Comparison of ENCODE assay signal across 1 cellular context in genomic region chr3:33057320-33058298, GRCh38.
TF ChIP-seq lines count a peak whose summit lies in the region.

No MANE protein-coding gene starts in this region.

TF ChIP-seq in HepG2, 621 proteins besides CTCF, POLR2A, EP300 and RAD21 (continued from another document and continues in another):
- TF ChIP-seq SNAI1 (CRISPR knock-in tag; IDR thresholded peaks at IDR 0.05; ENCODE audit: borderline replicate concordance) (no peak), SP5 (CRISPR knock-in tag; IDR thresholded peaks at IDR 0.05; ENCODE audit: borderline replicate concordance, low read depth) (peak; percentile 16; the same call in 1 of the 2 replicates), KDM2A (CRISPR knock-in tag; IDR thresholded peaks at IDR 0.05; ENCODE audit: borderline replicate concordance, low read depth) (no peak), ZNF569 (CRISPR knock-in tag; IDR thresholded peaks at IDR 0.05; ENCODE audit: borderline replicate concordance) (no peak), ZNF550 (CRISPR knock-in tag; IDR thresholded peaks at IDR 0.05; ENCODE audit: borderline replicate concordance) (no peak), ZNF335 (CRISPR knock-in tag; IDR thresholded peaks at IDR 0.05) (no peak), TBX2 (CRISPR knock-in tag; IDR thresholded peaks at IDR 0.05; ENCODE audit: borderline replicate concordance) (peak; percentile 58; the same call in 1 of the 2 replicates), REXO4 (CRISPR knock-in tag; IDR thresholded peaks at IDR 0.05; ENCODE audit: borderline replicate concordance) (no peak), KLF15 (CRISPR knock-in tag; IDR thresholded peaks at IDR 0.05; ENCODE audit: borderline replicate concordance) (no peak), ZNF740 (CRISPR knock-in tag; IDR thresholded peaks at IDR 0.05) (no peak), ZNF577 (CRISPR knock-in tag; IDR thresholded peaks at IDR 0.05; ENCODE audit: borderline replicate concordance, low read depth) (no peak), MED1 (CRISPR knock-in tag; IDR thresholded peaks at IDR 0.05) (peak; percentile 73), NFIC (IDR thresholded peaks at IDR 0.05; ENCODE audit: low read length) (peak; percentile 44; the same call in 1 of the 2 replicates), BCL6 (CRISPR knock-in tag; IDR thresholded peaks at IDR 0.05) (peak; percentile 78), ZNF160 (CRISPR knock-in tag; IDR thresholded peaks at IDR 0.05) (no peak), ZNF678 (CRISPR knock-in tag; IDR thresholded peaks at IDR 0.05) (no peak), ZMAT5 (CRISPR knock-in tag; IDR thresholded peaks at IDR 0.05; ENCODE audit: borderline replicate concordance, low read depth) (no peak), KDM3A (CRISPR knock-in tag; IDR thresholded peaks at IDR 0.05; ENCODE audit: low read depth) (0 out of 2 replicates have a peak, but pooled peaks have one; percentile 55), ZNF552 (CRISPR knock-in tag; IDR thresholded peaks at IDR 0.05; ENCODE audit: borderline replicate concordance) (no peak), ZNF510 (CRISPR knock-in tag; IDR thresholded peaks at IDR 0.05; ENCODE audit: low read depth) (no peak), KLF6 (CRISPR knock-in tag; IDR thresholded peaks at IDR 0.05) (no peak), FOXK2 (IDR thresholded peaks at IDR 0.05) (peak; percentile 20; the same call in 1 of the 2 replicates), ZNF747 (CRISPR knock-in tag; IDR thresholded peaks at IDR 0.05; ENCODE audit: borderline replicate concordance) (no peak), RBM39 (IDR thresholded peaks at IDR 0.05; ENCODE audit: low read depth, low read length, poor library complexity, severe bottlenecking) (no peak), USF2 (IDR thresholded peaks at IDR 0.05; ENCODE audit: low read depth, low read length) (no peak), USF2 (CRISPR knock-in tag; IDR thresholded peaks at IDR 0.05; ENCODE audit: borderline replicate concordance) (no peak), SMC3 (IDR thresholded peaks at IDR 0.05; ENCODE audit: low read length) (peak; percentile 56; the same call in 1 of the 2 replicates), SP2 (CRISPR knock-in tag; IDR thresholded peaks at IDR 0.05) (no peak), NBN (conservative IDR thresholded peaks at IDR 0.05) (no peak), RFXANK (CRISPR knock-in tag; IDR thresholded peaks at IDR 0.05) (no peak), AGO1 (IDR thresholded peaks at IDR 0.05; ENCODE audit: low read depth, low read length, poor library complexity, severe bottlenecking) (no peak), FOSL1 (CRISPR knock-in tag; IDR thresholded peaks at IDR 0.05; ENCODE audit: borderline replicate concordance) (no peak), SOX13 (IDR thresholded peaks at IDR 0.05) (no peak), SOX13 (CRISPR knock-in tag; conservative IDR thresholded peaks at IDR 0.05 in 1 of 2, IDR thresholded peaks at IDR 0.05 in 1 of 2) (peak in 1 of 2 experiments; percentile 82; a peak in 2 of 4 replicates), TCF12 (IDR thresholded peaks at IDR 0.05) (no peak), TCF12 (CRISPR knock-in tag; IDR thresholded peaks at IDR 0.05) (no peak), SIX4 (CRISPR knock-in tag; IDR thresholded peaks at IDR 0.05) (no peak), ZNF3 (CRISPR knock-in tag; IDR thresholded peaks at IDR 0.05) (no peak), KDM4B (CRISPR knock-in tag; IDR thresholded peaks at IDR 0.05) (no peak), RBFOX2 (IDR thresholded peaks at IDR 0.05; ENCODE audit: low read depth, low read length) (no peak), FOXK1 (CRISPR knock-in tag; IDR thresholded peaks at IDR 0.05; ENCODE audit: borderline replicate concordance, low read depth) (peak; percentile 68), GMEB2 (CRISPR knock-in tag; IDR thresholded peaks at IDR 0.05; ENCODE audit: low read depth) (no peak), PAWR (CRISPR knock-in tag; IDR thresholded peaks at IDR 0.05; ENCODE audit: borderline replicate concordance) (no peak), ZNF570 (CRISPR knock-in tag; IDR thresholded peaks at IDR 0.05; ENCODE audit: borderline replicate concordance) (no peak), TOPORS (CRISPR knock-in tag; IDR thresholded peaks at IDR 0.05) (no peak), MBNL3 (CRISPR knock-in tag; conservative IDR thresholded peaks at IDR 0.05) (no peak), STAT5B (CRISPR knock-in tag; IDR thresholded peaks at IDR 0.05) (no peak), CC2D1A (CRISPR knock-in tag; IDR thresholded peaks at IDR 0.05) (no peak), SMAD9 (CRISPR knock-in tag; IDR thresholded peaks at IDR 0.05) (no peak), THAP8 (CRISPR knock-in tag; IDR thresholded peaks at IDR 0.05; ENCODE audit: borderline replicate concordance) (no peak), EED (CRISPR knock-in tag; IDR thresholded peaks at IDR 0.05) (no peak), SIX1 (CRISPR knock-in tag; IDR thresholded peaks at IDR 0.05; ENCODE audit: borderline replicate concordance) (no peak; the same call in 1 of the 2 replicates), ZNF235 (CRISPR knock-in tag; IDR thresholded peaks at IDR 0.05; ENCODE audit: borderline replicate concordance) (no peak), ZNF33B (CRISPR knock-in tag; IDR thresholded peaks at IDR 0.05) (no peak)
- TF ChIP-seq, protein P1, sequence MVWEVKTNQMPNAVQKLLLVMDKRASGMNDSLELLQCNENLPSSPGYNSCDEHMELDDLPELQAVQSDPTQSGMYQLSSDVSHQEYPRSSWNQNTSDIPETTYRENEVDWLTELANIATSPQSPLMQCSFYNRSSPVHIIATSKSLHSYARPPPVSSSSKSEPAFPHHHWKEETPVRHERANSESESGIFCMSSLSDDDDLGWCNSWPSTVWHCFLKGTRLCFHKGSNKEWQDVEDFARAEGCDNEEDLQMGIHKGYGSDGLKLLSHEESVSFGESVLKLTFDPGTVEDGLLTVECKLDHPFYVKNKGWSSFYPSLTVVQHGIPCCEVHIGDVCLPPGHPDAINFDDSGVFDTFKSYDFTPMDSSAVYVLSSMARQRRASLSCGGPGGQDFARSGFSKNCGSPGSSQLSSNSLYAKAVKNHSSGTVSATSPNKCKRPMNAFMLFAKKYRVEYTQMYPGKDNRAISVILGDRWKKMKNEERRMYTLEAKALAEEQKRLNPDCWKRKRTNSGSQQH (CRISPR knock-in tag; IDR thresholded peaks at IDR 0.05; ENCODE audit: low read depth), result no peak
- TF ChIP-seq, protein P2, sequence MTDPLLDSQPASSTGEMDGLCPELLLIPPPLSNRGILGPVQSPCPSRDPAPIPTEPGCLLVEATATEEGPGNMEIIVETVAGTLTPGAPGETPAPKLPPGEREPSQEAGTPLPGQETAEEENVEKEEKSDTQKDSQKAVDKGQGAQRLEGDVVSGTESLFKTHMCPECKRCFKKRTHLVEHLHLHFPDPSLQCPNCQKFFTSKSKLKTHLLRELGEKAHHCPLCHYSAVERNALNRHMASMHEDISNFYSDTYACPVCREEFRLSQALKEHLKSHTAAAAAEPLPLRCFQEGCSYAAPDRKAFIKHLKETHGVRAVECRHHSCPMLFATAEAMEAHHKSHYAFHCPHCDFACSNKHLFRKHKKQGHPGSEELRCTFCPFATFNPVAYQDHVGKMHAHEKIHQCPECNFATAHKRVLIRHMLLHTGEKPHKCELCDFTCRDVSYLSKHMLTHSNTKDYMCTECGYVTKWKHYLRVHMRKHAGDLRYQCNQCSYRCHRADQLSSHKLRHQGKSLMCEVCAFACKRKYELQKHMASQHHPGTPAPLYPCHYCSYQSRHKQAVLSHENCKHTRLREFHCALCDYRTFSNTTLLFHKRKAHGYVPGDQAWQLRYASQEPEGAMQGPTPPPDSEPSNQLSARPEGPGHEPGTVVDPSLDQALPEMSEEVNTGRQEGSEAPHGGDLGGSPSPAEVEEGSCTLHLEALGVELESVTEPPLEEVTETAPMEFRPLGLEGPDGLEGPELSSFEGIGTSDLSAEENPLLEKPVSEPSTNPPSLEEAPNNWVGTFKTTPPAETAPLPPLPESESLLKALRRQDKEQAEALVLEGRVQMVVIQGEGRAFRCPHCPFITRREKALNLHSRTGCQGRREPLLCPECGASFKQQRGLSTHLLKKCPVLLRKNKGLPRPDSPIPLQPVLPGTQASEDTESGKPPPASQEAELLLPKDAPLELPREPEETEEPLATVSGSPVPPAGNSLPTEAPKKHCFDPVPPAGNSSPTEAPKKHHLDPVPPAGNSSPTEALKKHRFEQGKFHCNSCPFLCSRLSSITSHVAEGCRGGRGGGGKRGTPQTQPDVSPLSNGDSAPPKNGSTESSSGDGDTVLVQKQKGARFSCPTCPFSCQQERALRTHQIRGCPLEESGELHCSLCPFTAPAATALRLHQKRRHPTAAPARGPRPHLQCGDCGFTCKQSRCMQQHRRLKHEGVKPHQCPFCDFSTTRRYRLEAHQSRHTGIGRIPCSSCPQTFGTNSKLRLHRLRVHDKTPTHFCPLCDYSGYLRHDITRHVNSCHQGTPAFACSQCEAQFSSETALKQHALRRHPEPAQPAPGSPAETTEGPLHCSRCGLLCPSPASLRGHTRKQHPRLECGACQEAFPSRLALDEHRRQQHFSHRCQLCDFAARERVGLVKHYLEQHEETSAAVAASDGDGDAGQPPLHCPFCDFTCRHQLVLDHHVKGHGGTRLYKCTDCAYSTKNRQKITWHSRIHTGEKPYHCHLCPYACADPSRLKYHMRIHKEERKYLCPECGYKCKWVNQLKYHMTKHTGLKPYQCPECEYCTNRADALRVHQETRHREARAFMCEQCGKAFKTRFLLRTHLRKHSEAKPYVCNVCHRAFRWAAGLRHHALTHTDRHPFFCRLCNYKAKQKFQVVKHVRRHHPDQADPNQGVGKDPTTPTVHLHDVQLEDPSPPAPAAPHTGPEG (CRISPR knock-in tag; IDR thresholded peaks at IDR 0.05), result no peak; the same call in 1 of the 2 replicates
- TF ChIP-seq, protein P3, sequence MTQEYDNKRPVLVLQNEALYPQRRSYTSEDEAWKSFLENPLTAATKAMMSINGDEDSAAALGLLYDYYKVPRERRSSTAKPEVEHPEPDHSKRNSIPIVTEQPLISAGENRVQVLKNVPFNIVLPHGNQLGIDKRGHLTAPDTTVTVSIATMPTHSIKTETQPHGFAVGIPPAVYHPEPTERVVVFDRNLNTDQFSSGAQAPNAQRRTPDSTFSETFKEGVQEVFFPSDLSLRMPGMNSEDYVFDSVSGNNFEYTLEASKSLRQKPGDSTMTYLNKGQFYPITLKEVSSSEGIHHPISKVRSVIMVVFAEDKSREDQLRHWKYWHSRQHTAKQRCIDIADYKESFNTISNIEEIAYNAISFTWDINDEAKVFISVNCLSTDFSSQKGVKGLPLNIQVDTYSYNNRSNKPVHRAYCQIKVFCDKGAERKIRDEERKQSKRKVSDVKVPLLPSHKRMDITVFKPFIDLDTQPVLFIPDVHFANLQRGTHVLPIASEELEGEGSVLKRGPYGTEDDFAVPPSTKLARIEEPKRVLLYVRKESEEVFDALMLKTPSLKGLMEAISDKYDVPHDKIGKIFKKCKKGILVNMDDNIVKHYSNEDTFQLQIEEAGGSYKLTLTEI (CRISPR knock-in tag; conservative IDR thresholded peaks at IDR 0.05), result no peak
- TF ChIP-seq, protein P4, sequence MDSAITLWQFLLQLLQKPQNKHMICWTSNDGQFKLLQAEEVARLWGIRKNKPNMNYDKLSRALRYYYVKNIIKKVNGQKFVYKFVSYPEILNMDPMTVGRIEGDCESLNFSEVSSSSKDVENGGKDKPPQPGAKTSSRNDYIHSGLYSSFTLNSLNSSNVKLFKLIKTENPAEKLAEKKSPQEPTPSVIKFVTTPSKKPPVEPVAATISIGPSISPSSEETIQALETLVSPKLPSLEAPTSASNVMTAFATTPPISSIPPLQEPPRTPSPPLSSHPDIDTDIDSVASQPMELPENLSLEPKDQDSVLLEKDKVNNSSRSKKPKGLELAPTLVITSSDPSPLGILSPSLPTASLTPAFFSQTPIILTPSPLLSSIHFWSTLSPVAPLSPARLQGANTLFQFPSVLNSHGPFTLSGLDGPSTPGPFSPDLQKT (CRISPR knock-in tag; IDR thresholded peaks at IDR 0.05; ENCODE audit: borderline replicate concordance), result no peak
